Comparison of ENCODE assay signal across 2 cellular contexts in genomic region chr5:140488141-140488540, GRCh38. TPM values are rescaled to one million over a fixed set of nuclear protein-coding genes. Genes with fewer than 3 reads are reported as not detected.
"Had no signal": no experiment of that assay in that cellular context is flagged by ENCODE, and none has a peak within 500 bp of the region (broad histone marks: within the 10 kb centered on the region; RNA-seq: fewer than 3 reads in every experiment).

No MANE protein-coding gene starts in this region.

RNA-seq across cellular contexts. Expression of gene EIF4EBP3, which starts 59.3 kb away (rescaled TPM):
- total RNA-seq: myocyte, occipital lobe had no signal
